Comparison of ENCODE assay signal across 1 cellular context in the genomic region with DNA sequence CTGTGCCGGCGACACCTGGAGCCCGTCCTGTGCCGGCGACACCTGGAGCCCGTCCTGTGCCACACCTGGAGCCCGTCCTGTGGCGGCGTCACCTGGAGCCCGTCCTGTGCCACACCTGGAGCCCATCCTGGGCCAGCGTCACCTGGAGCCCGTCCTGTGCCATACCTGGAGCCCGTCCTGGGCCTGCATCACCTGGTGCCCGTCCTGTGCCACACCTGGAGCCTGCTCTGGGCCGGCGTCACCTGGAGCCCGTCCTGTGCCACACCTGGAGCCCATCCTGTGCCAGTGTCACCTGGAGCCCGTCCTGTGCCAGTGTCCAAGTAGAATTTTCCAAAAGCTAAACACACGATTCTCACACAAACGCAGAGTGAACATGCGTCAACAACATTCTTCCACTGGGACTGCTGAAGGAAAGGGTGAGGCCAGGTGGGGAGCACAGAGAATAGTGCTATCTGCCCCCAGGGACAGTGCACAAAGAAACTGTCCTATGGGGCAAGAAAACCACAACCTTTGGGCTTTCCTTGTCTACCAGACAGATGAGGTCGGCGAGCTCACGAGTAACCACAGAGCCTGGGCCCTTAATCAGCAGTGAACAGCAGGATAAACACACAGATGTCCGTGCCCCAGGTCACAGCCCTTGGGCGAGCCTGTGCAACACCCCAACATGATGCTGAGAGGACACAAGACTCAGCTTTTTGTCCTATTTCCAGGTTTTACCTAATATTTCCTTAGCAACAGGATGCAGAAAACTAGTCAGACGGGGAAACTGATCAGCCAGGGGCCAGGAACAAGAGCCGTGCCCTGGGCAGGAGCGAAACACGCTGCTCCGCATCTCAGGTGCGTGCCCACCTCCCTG.
TF ChIP-seq lines count a peak whose summit lies in the region.

No MANE protein-coding gene starts in this region.

TF ChIP-seq in K562, 482 proteins besides CTCF, POLR2A, EP300 and RAD21 (continued from another document):
- TF ChIP-seq CBX3 (IDR thresholded peaks at IDR 0.05; ENCODE audit: borderline replicate concordance in 1 of 2, low read length in 2 of 2): 0 out of 3 replicates have a peak, but pooled peaks of 1 of the 2 experiments have one; percentile 57
- TF ChIP-seq, protein P1, sequence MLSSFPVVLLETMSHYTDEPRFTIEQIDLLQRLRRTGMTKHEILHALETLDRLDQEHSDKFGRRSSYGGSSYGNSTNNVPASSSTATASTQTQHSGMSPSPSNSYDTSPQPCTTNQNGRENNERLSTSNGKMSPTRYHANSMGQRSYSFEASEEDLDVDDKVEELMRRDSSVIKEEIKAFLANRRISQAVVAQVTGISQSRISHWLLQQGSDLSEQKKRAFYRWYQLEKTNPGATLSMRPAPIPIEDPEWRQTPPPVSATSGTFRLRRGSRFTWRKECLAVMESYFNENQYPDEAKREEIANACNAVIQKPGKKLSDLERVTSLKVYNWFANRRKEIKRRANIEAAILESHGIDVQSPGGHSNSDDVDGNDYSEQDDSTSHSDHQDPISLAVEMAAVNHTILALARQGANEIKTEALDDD (IDR thresholded peaks at IDR 0.05): peak; percentile 54; the same call in 1 of the 2 replicates
- TF ChIP-seq FOXM1 (IDR thresholded peaks at IDR 0.05; ENCODE audit: low read depth): peak; percentile 66; the same call in 1 of the 2 replicates
- no peak for TF ChIP-seq FOXM1 (CRISPR knock-in tag; IDR thresholded peaks at IDR 0.05; ENCODE audit: low read depth)
- TF ChIP-seq, protein P2, sequence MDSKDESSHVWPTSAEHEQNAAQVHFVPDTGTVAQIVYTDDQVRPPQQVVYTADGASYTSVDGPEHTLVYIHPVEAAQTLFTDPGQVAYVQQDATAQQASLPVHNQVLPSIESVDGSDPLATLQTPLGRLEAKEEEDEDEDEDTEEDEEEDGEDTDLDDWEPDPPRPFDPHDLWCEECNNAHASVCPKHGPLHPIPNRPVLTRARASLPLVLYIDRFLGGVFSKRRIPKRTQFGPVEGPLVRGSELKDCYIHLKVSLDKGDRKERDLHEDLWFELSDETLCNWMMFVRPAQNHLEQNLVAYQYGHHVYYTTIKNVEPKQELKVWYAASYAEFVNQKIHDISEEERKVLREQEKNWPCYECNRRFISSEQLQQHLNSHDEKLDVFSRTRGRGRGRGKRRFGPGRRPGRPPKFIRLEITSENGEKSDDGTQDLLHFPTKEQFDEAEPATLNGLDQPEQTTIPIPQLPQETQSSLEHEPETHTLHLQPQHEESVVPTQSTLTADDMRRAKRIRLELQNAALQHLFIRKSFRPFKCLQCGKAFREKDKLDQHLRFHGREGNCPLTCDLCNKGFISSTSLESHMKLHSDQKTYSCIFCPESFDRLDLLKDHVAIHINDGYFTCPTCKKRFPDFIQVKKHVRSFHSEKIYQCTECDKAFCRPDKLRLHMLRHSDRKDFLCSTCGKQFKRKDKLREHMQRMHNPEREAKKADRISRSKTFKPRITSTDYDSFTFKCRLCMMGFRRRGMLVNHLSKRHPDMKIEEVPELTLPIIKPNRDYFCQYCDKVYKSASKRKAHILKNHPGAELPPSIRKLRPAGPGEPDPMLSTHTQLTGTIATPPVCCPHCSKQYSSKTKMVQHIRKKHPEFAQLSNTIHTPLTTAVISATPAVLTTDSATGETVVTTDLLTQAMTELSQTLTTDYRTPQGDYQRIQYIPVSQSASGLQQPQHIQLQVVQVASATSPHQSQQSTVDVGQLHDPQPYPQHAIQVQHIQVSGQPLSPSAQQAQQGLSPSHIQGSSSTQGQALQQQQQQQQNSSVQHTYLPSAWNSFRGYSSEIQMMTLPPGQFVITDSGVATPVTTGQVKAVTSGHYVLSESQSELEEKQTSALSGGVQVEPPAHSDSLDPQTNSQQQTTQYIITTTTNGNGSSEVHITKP (IDR thresholded peaks at IDR 0.05; ENCODE audit: partially characterized antibody): peak; percentile 49
- peak; percentile 54; the same call in 1 of the 2 replicates for TF ChIP-seq CC2D1A (IDR thresholded peaks at IDR 0.05)
- TF ChIP-seq, protein P3, sequence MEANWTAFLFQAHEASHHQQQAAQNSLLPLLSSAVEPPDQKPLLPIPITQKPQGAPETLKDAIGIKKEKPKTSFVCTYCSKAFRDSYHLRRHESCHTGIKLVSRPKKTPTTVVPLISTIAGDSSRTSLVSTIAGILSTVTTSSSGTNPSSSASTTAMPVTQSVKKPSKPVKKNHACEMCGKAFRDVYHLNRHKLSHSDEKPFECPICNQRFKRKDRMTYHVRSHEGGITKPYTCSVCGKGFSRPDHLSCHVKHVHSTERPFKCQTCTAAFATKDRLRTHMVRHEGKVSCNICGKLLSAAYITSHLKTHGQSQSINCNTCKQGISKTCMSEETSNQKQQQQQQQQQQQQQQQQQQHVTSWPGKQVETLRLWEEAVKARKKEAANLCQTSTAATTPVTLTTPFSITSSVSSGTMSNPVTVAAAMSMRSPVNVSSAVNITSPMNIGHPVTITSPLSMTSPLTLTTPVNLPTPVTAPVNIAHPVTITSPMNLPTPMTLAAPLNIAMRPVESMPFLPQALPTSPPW (CRISPR knock-in tag; IDR thresholded peaks at IDR 0.05): peak; percentile 71
- peak; percentile 95 for TF ChIP-seq TEAD4 (IDR thresholded peaks at IDR 0.05; ENCODE audit: low read length)
- TF ChIP-seq TEAD4 (CRISPR knock-in tag; IDR thresholded peaks at IDR 0.05; ENCODE audit: borderline replicate concordance): no peak
- peak; percentile 89 for TF ChIP-seq SOX6 (IDR thresholded peaks at IDR 0.05)
- TF ChIP-seq ATF7 (IDR thresholded peaks at IDR 0.05): peak; percentile 40; the same call in 1 of the 2 replicates
TF ChIP-seq in K562: peak in this region for 99.
